In the genomic region with DNA sequence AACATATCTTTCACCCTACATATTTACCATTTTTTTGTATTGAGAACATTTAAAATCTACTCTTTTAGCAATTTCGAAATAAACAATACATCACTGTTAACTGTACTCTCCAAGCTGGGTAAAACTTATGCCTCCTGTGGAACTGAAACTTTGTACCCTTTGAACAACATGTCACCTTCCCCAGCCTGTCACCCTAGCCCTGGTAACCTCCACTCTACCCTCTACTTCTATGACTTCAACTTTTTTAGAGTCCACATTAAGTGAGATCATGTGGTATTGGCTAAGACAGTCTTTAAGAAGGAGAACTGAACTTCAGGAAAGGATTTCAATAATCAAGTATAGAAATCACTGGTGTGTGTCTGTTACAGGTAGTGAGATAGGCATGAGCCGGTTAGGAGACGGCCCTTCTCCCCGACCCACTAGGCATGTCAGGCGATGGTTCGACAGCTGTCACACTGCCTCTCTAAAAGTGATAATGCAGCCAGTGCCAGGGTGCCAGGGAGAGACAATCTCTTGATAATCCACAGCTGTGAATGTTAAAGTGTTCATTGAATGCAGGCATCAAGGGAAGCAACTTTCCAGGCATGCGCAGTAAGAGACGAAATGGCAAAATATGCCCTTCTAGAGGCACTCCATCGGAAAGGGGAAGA, we compare ENCODE assay signal across 1 cellular context.
TF ChIP-seq lines count a peak whose summit lies in the region.

No MANE protein-coding gene starts in this region.

TF ChIP-seq in IMR-90, 13 proteins besides CTCF, POLR2A, EP300 and RAD21 (continued from another document):
- TF ChIP-seq, protein P1, sequence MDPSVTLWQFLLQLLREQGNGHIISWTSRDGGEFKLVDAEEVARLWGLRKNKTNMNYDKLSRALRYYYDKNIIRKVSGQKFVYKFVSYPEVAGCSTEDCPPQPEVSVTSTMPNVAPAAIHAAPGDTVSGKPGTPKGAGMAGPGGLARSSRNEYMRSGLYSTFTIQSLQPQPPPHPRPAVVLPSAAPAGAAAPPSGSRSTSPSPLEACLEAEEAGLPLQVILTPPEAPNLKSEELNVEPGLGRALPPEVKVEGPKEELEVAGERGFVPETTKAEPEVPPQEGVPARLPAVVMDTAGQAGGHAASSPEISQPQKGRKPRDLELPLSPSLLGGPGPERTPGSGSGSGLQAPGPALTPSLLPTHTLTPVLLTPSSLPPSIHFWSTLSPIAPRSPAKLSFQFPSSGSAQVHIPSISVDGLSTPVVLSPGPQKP (IDR thresholded peaks at IDR 0.05; ENCODE audit: borderline replicate concordance, low read depth, low read length), result no peak
- TF ChIP-seq MAZ (IDR thresholded peaks at IDR 0.05; ENCODE audit: borderline replicate concordance, low read depth, low read length), result no peak
- TF ChIP-seq NFE2L2 (IDR thresholded peaks at IDR 0.05; ENCODE audit: low read depth, low read length), result no peak
- TF ChIP-seq CHD1 (IDR thresholded peaks at IDR 0.05; ENCODE audit: low read depth, low read length), result no peak
- TF ChIP-seq SMC3 (IDR thresholded peaks at IDR 0.05; ENCODE audit: low read depth, low read length), result no peak
- no peak for TF ChIP-seq MAFK (IDR thresholded peaks at IDR 0.05; ENCODE audit: low read depth, low read length)
- no peak for TF ChIP-seq RCOR1 (IDR thresholded peaks at IDR 0.05; ENCODE audit: insufficient replicate concordance, low read length)
